ENCODE assay signal across 10 cellular contexts in the genomic region with DNA sequence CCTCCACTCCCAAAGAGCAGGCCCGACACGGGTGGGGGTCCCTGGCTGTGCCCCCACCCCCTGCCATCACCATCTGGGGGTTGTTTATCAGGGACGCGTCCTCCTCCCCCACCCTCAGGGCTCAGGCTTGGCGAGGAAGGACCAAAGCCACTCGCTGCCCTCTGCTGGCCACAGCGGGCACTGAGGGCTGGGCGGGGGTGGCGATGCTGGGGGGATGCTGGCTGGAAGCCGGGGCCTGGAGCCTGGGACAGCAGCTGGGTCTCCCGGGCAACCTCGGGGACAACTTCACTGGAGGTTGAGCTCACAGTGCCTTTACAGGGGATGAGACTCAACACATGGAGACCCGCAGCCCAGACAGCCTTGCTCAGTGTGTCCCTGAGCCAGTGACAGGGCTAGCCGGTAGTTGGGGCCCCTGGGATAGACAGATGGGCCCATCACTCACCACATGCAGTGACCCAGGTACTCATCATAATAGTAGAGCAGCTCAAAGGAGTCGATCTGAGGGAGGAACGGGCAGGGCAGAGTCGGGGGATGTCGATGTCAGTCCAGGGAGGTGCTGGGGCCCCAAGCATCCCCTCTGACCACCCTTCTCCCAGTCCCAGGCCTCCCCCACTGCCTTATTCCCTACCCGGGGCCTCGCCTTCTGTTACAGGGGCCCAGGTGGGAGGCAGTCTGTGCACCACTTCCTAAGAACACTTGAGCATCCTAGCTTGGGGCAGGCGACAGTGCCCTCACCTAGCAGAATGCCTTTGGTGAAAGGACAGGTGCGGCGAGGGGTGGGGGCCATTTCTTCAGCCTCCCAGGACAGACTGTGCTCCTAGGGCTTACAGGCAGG. TPM values are rescaled to one million over a fixed set of nuclear protein-coding genes. Genes with fewer than 3 reads are reported as not detected.
DNase-seq lines count a peak whose midpoint lies in the region; ATAC-seq, FAIRE-seq and TF ChIP-seq lines count a peak whose summit lies in the region.
"Had no signal": no experiment of that assay in that cellular context is flagged by ENCODE, and none has a peak within 500 bp of the region (broad histone marks: within the 10 kb centered on the region; RNA-seq: fewer than 3 reads in every experiment).

No MANE protein-coding gene starts in this region.

- no peak overlapping the region for H3K4me3 Mint-ChIP-seq in activated CD4-positive, alpha-beta memory T cell treated with anti-CD3 and anti-CD28 coated beads for 36 hours
- H3K4me3 Mint-ChIP-seq: stimulated activated naive CD8-positive, alpha-beta T cell treated with anti-CD3 and anti-CD28 coated beads, Interleukin-15, Interleukin-2, amounts not matched to agents 100 ng/mL and 50 ng/mL, for 24 hours had no signal

- H3K27ac Mint-ChIP-seq in activated CD4-positive, alpha-beta memory T cell treated with anti-CD3 and anti-CD28 coated beads for 36 hours, result no peak overlapping the region
- H3K27ac Mint-ChIP-seq: stimulated activated naive CD8-positive, alpha-beta T cell treated with anti-CD3 and anti-CD28 coated beads, Interleukin-15, Interleukin-2, amounts not matched to agents 100 ng/mL and 50 ng/mL, for 24 hours had no signal

- H3K4me1 Mint-ChIP-seq in activated CD4-positive, alpha-beta memory T cell treated with anti-CD3 and anti-CD28 coated beads for 36 hours (ENCODE audit: low read depth), result peaks cover 23% of the 10 kb centered on the region

- H3K9me3 ChIP-seq in Karpas-422 (ENCODE audit: low read length), result no peaks in the 10 kb centered on the region

- H3K9me3 Mint-ChIP-seq in activated CD4-positive, alpha-beta memory T cell treated with anti-CD3 and anti-CD28 coated beads for 36 hours, result no peaks in the 10 kb centered on the region
- H3K9me3 Mint-ChIP-seq: stimulated activated naive CD8-positive, alpha-beta T cell treated with anti-CD3 and anti-CD28 coated beads, Interleukin-15, Interleukin-2, amounts not matched to agents 100 ng/mL and 50 ng/mL, for 24 hours had no signal

- no peaks in the 10 kb centered on the region for H3K9me2 ChIP-seq in Karpas-422 (replicated peaks; ENCODE audit: insufficient read depth, low read length)

- no peaks in the 10 kb centered on the region for H3K27me3 Mint-ChIP-seq in activated CD4-positive, alpha-beta memory T cell treated with anti-CD3 and anti-CD28 coated beads for 36 hours
- H3K27me3 Mint-ChIP-seq: stimulated activated naive CD8-positive, alpha-beta T cell treated with anti-CD3 and anti-CD28 coated beads, Interleukin-15, Interleukin-2, amounts not matched to agents 100 ng/mL and 50 ng/mL, for 24 hours had no signal

- peak overlapping the region; percentile 49 for H3K9ac ChIP-seq in Karpas-422 (ENCODE audit: low read length)

- no peaks in the 10 kb centered on the region for H3K36me3 ChIP-seq in Karpas-422 (ENCODE audit: insufficient read depth, low read length)

- TF ChIP-seq CTCF in D721Med (IDR thresholded peaks at IDR 0.05; ENCODE audit: insufficient read depth, missing control alignments), result peak; percentile 67

- peaks cover 43% of the 10 kb centered on the region for H3K4me1 ChIP-seq in Karpas-422 (ENCODE audit: low read length)

- H3K4me2 ChIP-seq in Karpas-422 (ENCODE audit: low read depth, low read length, poor library complexity, severe bottlenecking), result peak overlapping the region; percentile 49

- FAIRE-seq in D721Med (lab: Jason Lieb, UNC), result no peak

- H3K27ac ChIP-seq in Karpas-422 (ENCODE audit: low read length), result peak overlapping the region; percentile 69
- H3K27ac ChIP-seq: SK-N-MC had no signal

- no peaks in the 10 kb centered on the region for H4K20me1 ChIP-seq in Karpas-422 (ENCODE audit: insufficient read depth, low read depth, low read length)

- no peaks in the 10 kb centered on the region for H3K36me3 Mint-ChIP-seq in activated CD4-positive, alpha-beta memory T cell treated with anti-CD3 and anti-CD28 coated beads for 36 hours

- CTCF ChIA-PET in activated CD4-positive, alpha-beta memory T cell treated with anti-CD3 and anti-CD28 coated beads for 36 hours (lab: Charles Lee), result interaction anchor here (0.7 to 3.6 kb wide), 5 partner anchors 9 to 348 kb away, joined by 3 to 16 read pairs (median 5); no protein-coding TSS in a partner anchor

- peak overlapping the region; percentile 23; the same call in 1 of the 2 replicates for H3K4me3 ChIP-seq in Karpas-422 (ENCODE audit: low read length)
- H3K4me3 ChIP-seq: SK-N-MC had no signal

- peaks cover 65% of the 10 kb centered on the region for H3K79me2 ChIP-seq in Karpas-422 (ENCODE audit: low read length)

- intact Hi-C loops in activated CD4-positive, alpha-beta memory T cell treated with anti-CD3 and anti-CD28 coated beads for 36 hours (cut with micrococcal nuclease), result no loop called here

- DNase-seq in D721Med (ENCODE audit: insufficient read length, low spot score) (no peak), Karpas-422 (peak; percentile 85), dermis microvascular lymphatic vessel endothelial cell (ENCODE audit: low read depth in 2 of 2) (peak; percentile 29 to 51), lung microvascular endothelial cell (ENCODE audit: low read depth in 2 of 2) (peak; percentile 60 to 74), NCI-H187 treated with DMSO at 0.1 percent for 48 hours (lab: John Stamatoyannopoulos, UW) (no peak)
- peak; percentile 64 for DNase-seq in activated CD4-positive, alpha-beta memory T cell treated with anti-CD3 and anti-CD28 coated beads for 36 hours
- DNase-seq in stimulated activated CD8-positive, alpha-beta memory T cell treated with anti-CD3 and anti-CD28 coated beads, Interleukin-4, amount 100 ng/mL, for 24 hours (ENCODE audit: low read depth), result peak; percentile 34

- no peak overlapping the region for H2AFZ ChIP-seq in Karpas-422 (ENCODE audit: low read length)

- POLR2A ChIA-PET in activated CD4-positive, alpha-beta memory T cell treated with anti-CD3 and anti-CD28 coated beads for 36 hours (lab: Charles Lee), result no interaction called here

- ATAC-seq in GM21381 (IDR thresholded peaks at IDR 0.05; ENCODE audit: unreplicated experiment), result no peak

- no peaks in the 10 kb centered on the region for H3K27me3 ChIP-seq in Karpas-422 (ENCODE audit: low read length)

RNA-seq across cellular contexts. Expression of a gene that starts 5.9 kb away (rescaled TPM):
- 3.0 and 7.0 TPM in 2 replicates for total RNA-seq in Karpas-422 (2014; rRNA removed; shearing (Covaris generic); ENCODE audit: low replicate concordance)
- 1 to 10 TPM; 5.3 to 7.0 TPM for total RNA-seq in activated CD4-positive, alpha-beta memory T cell treated with anti-CD3 and anti-CD28 coated beads for 36 hours
- total RNA-seq in dermis microvascular lymphatic vessel endothelial cell (1.3 and 1.4 TPM in 2 replicates), lung microvascular endothelial cell (1.1 and 1.4 TPM in 2 replicates)

RNA-seq across cellular contexts. Expression of a gene that starts 18.5 kb away (rescaled TPM):
- 30.2 and 80.0 TPM in 2 replicates for total RNA-seq in Karpas-422 (2014; rRNA removed; shearing (Covaris generic); ENCODE audit: low replicate concordance)
- 10 to 100 TPM; 32.9 to 34.2 TPM for total RNA-seq in activated CD4-positive, alpha-beta memory T cell treated with anti-CD3 and anti-CD28 coated beads for 36 hours
- 9.8 and 13.4 TPM in 2 replicates for total RNA-seq in dermis microvascular lymphatic vessel endothelial cell
- 6.5 and 10.3 TPM in 2 replicates for total RNA-seq in lung microvascular endothelial cell

Comparison
In these comparisons a context has a peak if more than half of its experiments do, and no peak if none do; other contexts are left out.
1. DNase-seq: peak in Karpas-422 (single experiment), activated CD4-positive, alpha-beta memory T cell treated with anti-CD3 and anti-CD28 coated beads for 36 hours (single experiment), dermis microvascular lymphatic vessel endothelial cell (2 of 2), lung microvascular endothelial cell (2 of 2) and stimulated activated CD8-positive, alpha-beta memory T cell treated with anti-CD3 and anti-CD28 coated beads, Interleukin-4, amount 100 ng/mL, for 24 hours (single experiment); none in D721Med (single experiment) and NCI-H187 treated with DMSO at 0.1 percent for 48 hours (single experiment).